3 cellular contexts compared by ENCODE assay signal in genomic region chr3:123740391-123740822, GRCh38.
TF ChIP-seq lines count a peak whose summit lies in the region.

No MANE protein-coding gene starts in this region.

TF ChIP-seq in A549, 52 proteins besides CTCF, POLR2A, EP300 and RAD21 (continued from another document):
- TF ChIP-seq KDM1A (IDR thresholded peaks at IDR 0.05; ENCODE audit: low read depth), result no peak
- TF ChIP-seq PHF8 (IDR thresholded peaks at IDR 0.05; ENCODE audit: borderline replicate concordance, low read depth), result no peak
- no peak for TF ChIP-seq HDAC2 (IDR thresholded peaks at IDR 0.05)
- TF ChIP-seq HOXB5 (CRISPR knock-in tag; IDR thresholded peaks at IDR 0.05), result no peak
- TF ChIP-seq CEBPB (IDR thresholded peaks at IDR 0.05), result no peak
- no peak for TF ChIP-seq EHF (CRISPR knock-in tag; IDR thresholded peaks at IDR 0.05)
- no peak for TF ChIP-seq JUN (IDR thresholded peaks at IDR 0.05)
- TF ChIP-seq FOSB (CRISPR knock-in tag; IDR thresholded peaks at IDR 0.05), result no peak
- no peak for TF ChIP-seq MYC (IDR thresholded peaks at IDR 0.05; ENCODE audit: borderline replicate concordance, low read length)
- no peak for TF ChIP-seq MAFK (IDR thresholded peaks at IDR 0.05; ENCODE audit: partially characterized antibody)
- TF ChIP-seq JUNB (IDR thresholded peaks at IDR 0.05), result no peak
- TF ChIP-seq RCOR1 (IDR thresholded peaks at IDR 0.05; ENCODE audit: low read depth, low read length), result no peak
- no peak for TF ChIP-seq POLR2AphosphoS2 (conservative IDR thresholded peaks at IDR 0.05; ENCODE audit: low read length)
- TF ChIP-seq RNF2 (IDR thresholded peaks at IDR 0.05; ENCODE audit: borderline replicate concordance, low read depth), result no peak
- no peak for TF ChIP-seq RARB (CRISPR knock-in tag; IDR thresholded peaks at IDR 0.05)
- no peak for TF ChIP-seq ZSCAN20 (CRISPR knock-in tag; IDR thresholded peaks at IDR 0.05)
- no peak for TF ChIP-seq HOXB13 (CRISPR knock-in tag; IDR thresholded peaks at IDR 0.05; ENCODE audit: low read depth)

TF ChIP-seq in SK-N-SH, 30 proteins besides CTCF, POLR2A, EP300 and RAD21 (continued from another document):
- TF ChIP-seq YY1 (IDR thresholded peaks at IDR 0.05; ENCODE audit: low read depth) (no peak), CHD2 (IDR thresholded peaks at IDR 0.05; ENCODE audit: low read length, partially characterized antibody) (no peak)

TF ChIP-seq in HepG2, 621 proteins besides CTCF, POLR2A, EP300 and RAD21 (continued from another document):
- TF ChIP-seq DNMT1 (CRISPR knock-in tag; IDR thresholded peaks at IDR 0.05), result no peak
- no peak for TF ChIP-seq JUNB (CRISPR knock-in tag; IDR thresholded peaks at IDR 0.05; ENCODE audit: borderline replicate concordance)
- TF ChIP-seq RFX5 (IDR thresholded peaks at IDR 0.05; ENCODE audit: low read depth, low read length), result no peak
- no peak for TF ChIP-seq JUND (CRISPR knock-in tag; IDR thresholded peaks at IDR 0.05)
- no peak for TF ChIP-seq RFXAP (CRISPR knock-in tag; IDR thresholded peaks at IDR 0.05; ENCODE audit: borderline replicate concordance)
- TF ChIP-seq ZNF274 (CRISPR knock-in tag; IDR thresholded peaks at IDR 0.05), result no peak
- TF ChIP-seq PRDM4 (CRISPR knock-in tag; IDR thresholded peaks at IDR 0.05; ENCODE audit: borderline replicate concordance), result no peak
- no peak for TF ChIP-seq ZNF75D (CRISPR knock-in tag; IDR thresholded peaks at IDR 0.05; ENCODE audit: borderline replicate concordance)
- no peak for TF ChIP-seq CHCHD3 (CRISPR knock-in tag; IDR thresholded peaks at IDR 0.05)
- no peak for TF ChIP-seq ZFP36L1 (CRISPR knock-in tag; IDR thresholded peaks at IDR 0.05)
- no peak for TF ChIP-seq ZNF205 (CRISPR knock-in tag; IDR thresholded peaks at IDR 0.05)
- TF ChIP-seq ZNF598 (CRISPR knock-in tag; IDR thresholded peaks at IDR 0.05; ENCODE audit: borderline replicate concordance), result no peak
- TF ChIP-seq MEIS1 (CRISPR knock-in tag; IDR thresholded peaks at IDR 0.05; ENCODE audit: borderline replicate concordance), result no peak
TF ChIP-seq in HepG2: peak in this region for 0.
